ENCODE assay signal across 1 cellular context in genomic region chr3:38117748-38118420, GRCh38.
TF ChIP-seq lines count a peak whose summit lies in the region.

No MANE protein-coding gene starts in this region.

TF ChIP-seq in HepG2, 621 proteins besides CTCF, POLR2A, EP300 and RAD21 (continued from another document and continues in another):
- TF ChIP-seq ZBTB4 (CRISPR knock-in tag; IDR thresholded peaks at IDR 0.05; ENCODE audit: borderline replicate concordance) (peak; percentile 63; the same call in 1 of the 2 replicates), ESRRA (CRISPR knock-in tag; IDR thresholded peaks at IDR 0.05; ENCODE audit: low read depth) (no peak), ZNF329 (CRISPR knock-in tag; IDR thresholded peaks at IDR 0.05; ENCODE audit: low read depth) (no peak), KLF15 (CRISPR knock-in tag; IDR thresholded peaks at IDR 0.05; ENCODE audit: borderline replicate concordance) (no peak), PRMT3 (CRISPR knock-in tag; IDR thresholded peaks at IDR 0.05; ENCODE audit: borderline replicate concordance, low read depth) (peak; percentile 78; the same call in 1 of the 2 replicates), ZNF792 (CRISPR knock-in tag; IDR thresholded peaks at IDR 0.05) (peak; percentile 31; the same call in 1 of the 2 replicates), U2AF1 (optimal IDR thresholded peaks at IDR 0.05; ENCODE audit: low read depth, low read length) (no peak), ZNF614 (CRISPR knock-in tag; IDR thresholded peaks at IDR 0.05; ENCODE audit: borderline replicate concordance) (peak; percentile 48; the same call in 1 of the 2 replicates), HMGXB3 (CRISPR knock-in tag; IDR thresholded peaks at IDR 0.05; ENCODE audit: borderline replicate concordance) (peak; percentile 44; the same call in 1 of the 2 replicates), HOXA7 (CRISPR knock-in tag; IDR thresholded peaks at IDR 0.05) (no peak), TBX3 (IDR thresholded peaks at IDR 0.05; ENCODE audit: borderline replicate concordance) (0 out of 2 replicates have a peak, but pooled peaks have one; percentile 23), CENPT (CRISPR knock-in tag; IDR thresholded peaks at IDR 0.05; ENCODE audit: low read depth) (peak; percentile 81; the same call in 1 of the 2 replicates), ZSCAN30 (CRISPR knock-in tag; IDR thresholded peaks at IDR 0.05) (no peak), KLF9 (CRISPR knock-in tag; IDR thresholded peaks at IDR 0.05; ENCODE audit: low read depth) (no peak), ZSCAN21 (CRISPR knock-in tag; IDR thresholded peaks at IDR 0.05; ENCODE audit: borderline replicate concordance) (peak; percentile 53; the same call in 1 of the 2 replicates), NKX3-1 (CRISPR knock-in tag; IDR thresholded peaks at IDR 0.05) (no peak), CEBPZ (IDR thresholded peaks at IDR 0.05; ENCODE audit: low read length) (no peak), ZNF354B (CRISPR knock-in tag; IDR thresholded peaks at IDR 0.05) (no peak), ZNF781 (CRISPR knock-in tag; IDR thresholded peaks at IDR 0.05; ENCODE audit: borderline replicate concordance, not compliant biosample characterization) (no peak), ZSCAN22 (CRISPR knock-in tag; IDR thresholded peaks at IDR 0.05) (no peak), ZHX2 (IDR thresholded peaks at IDR 0.05; ENCODE audit: low read depth) (no peak), ZHX2 (CRISPR knock-in tag; IDR thresholded peaks at IDR 0.05; ENCODE audit: borderline replicate concordance) (no peak), HOXA3 (CRISPR knock-in tag; IDR thresholded peaks at IDR 0.05) (peak; percentile 68; the same call in 1 of the 2 replicates), ZNF547 (CRISPR knock-in tag; IDR thresholded peaks at IDR 0.05) (no peak), CSRNP1 (CRISPR knock-in tag; IDR thresholded peaks at IDR 0.05) (peak; percentile 23; the same call in 1 of the 2 replicates)
- TF ChIP-seq, protein P1, sequence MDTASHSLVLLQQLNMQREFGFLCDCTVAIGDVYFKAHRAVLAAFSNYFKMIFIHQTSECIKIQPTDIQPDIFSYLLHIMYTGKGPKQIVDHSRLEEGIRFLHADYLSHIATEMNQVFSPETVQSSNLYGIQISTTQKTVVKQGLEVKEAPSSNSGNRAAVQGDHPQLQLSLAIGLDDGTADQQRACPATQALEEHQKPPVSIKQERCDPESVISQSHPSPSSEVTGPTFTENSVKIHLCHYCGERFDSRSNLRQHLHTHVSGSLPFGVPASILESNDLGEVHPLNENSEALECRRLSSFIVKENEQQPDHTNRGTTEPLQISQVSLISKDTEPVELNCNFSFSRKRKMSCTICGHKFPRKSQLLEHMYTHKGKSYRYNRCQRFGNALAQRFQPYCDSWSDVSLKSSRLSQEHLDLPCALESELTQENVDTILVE (CRISPR knock-in tag; IDR thresholded peaks at IDR 0.05) = no peak
